In genomic region chr9:124771867-124772621, GRCh38 we compare ENCODE assay signal across 8 cellular contexts. TPM values are rescaled to one million over a fixed set of nuclear protein-coding genes. Genes with fewer than 3 reads are reported as not detected.
DNase-seq lines count a peak whose midpoint lies in the region; ATAC-seq lines count a peak whose summit lies in the region.

No MANE protein-coding gene starts in this region.

- no peak overlapping the region for H3K9ac ChIP-seq in endocrine pancreas (ENCODE audit: control insufficient read depth, insufficient read depth, low read length)

- peaks cover 25 to 50% of the 10 kb centered on the region in 2 donors for H3K4me1 Mint-ChIP-seq in stimulated activated naive B cell treated with anti-CD40 and anti-IgM and Interleukin-4, amounts not matched to agents 10 μg/mL and 1 μg/mL and 100 μg/mL, for 72 hours

- H3K27me3 Mint-ChIP-seq in stimulated activated naive B cell treated with anti-CD40 and anti-IgM and Interleukin-4, amounts not matched to agents 10 μg/mL and 1 μg/mL and 100 μg/mL, for 72 hours: peaks cover 36 to 44% of the 10 kb centered on the region in 2 donors

- peak overlapping the region; percentile 76 for H3K4me3 ChIP-seq in endocrine pancreas (ENCODE audit: control insufficient read depth, insufficient read depth, low read length)

- H3K36me3 ChIP-seq in endocrine pancreas (ENCODE audit: control insufficient read depth, insufficient read depth, low read length): no peaks in the 10 kb centered on the region

- H3K9me3 ChIP-seq in endocrine pancreas (ENCODE audit: control insufficient read depth, low read length): no peaks in the 10 kb centered on the region

- no peak overlapping the region for H3K27ac Mint-ChIP-seq in stimulated activated naive B cell treated with anti-CD40 and anti-IgM and Interleukin-4, amounts not matched to agents 10 μg/mL and 1 μg/mL and 100 μg/mL, for 72 hours

- H3K4me1 ChIP-seq in endocrine pancreas (ENCODE audit: control insufficient read depth, insufficient read depth, low read length): no peaks in the 10 kb centered on the region

- no peak for ATAC-seq in stimulated activated naive B cell treated with anti-CD40 and anti-IgM and Interleukin-4, amounts not matched to agents 10 μg/mL and 1 μg/mL and 100 μg/mL, for 72 hours (replicated peaks)

- peaks cover 2% of the 10 kb centered on the region for H3K27me3 ChIP-seq in endocrine pancreas (ENCODE audit: control insufficient read depth, insufficient read depth, low read length)

- peak overlapping the region; percentile 95 to 98 for H3K4me3 Mint-ChIP-seq in stimulated activated naive B cell treated with anti-CD40 and anti-IgM and Interleukin-4, amounts not matched to agents 10 μg/mL and 1 μg/mL and 100 μg/mL, for 72 hours

- no peaks in the 10 kb centered on the region for H3K36me3 Mint-ChIP-seq in stimulated activated naive B cell treated with anti-CD40 and anti-IgM and Interleukin-4, amounts not matched to agents 10 μg/mL and 1 μg/mL and 100 μg/mL, for 72 hours

- DNase-seq in NCI-H524 (lab: John Stamatoyannopoulos, UW) (peak; percentile 70 to 85), NCI-H524 treated with DMSO at 0.1 percent for 48 hours (lab: John Stamatoyannopoulos, UW) (no peak), NCI-H1092 treated with DMSO at 0.1 percent for 48 hours (lab: John Stamatoyannopoulos, UW) (peak; percentile 63), lung microvascular endothelial cell (ENCODE audit: low read depth in 2 of 2) (peak; percentile 64 to 81)
- DNase-seq in activated CD4-positive, alpha-beta T cell treated with anti-CD3 and anti-CD28 coated beads for 48 hours: peak; percentile 44
- peak; percentile 39 for DNase-seq in stimulated activated naive B cell treated with anti-CD40 and anti-IgM and Interleukin-4, amounts not matched to agents 10 μg/mL and 1 μg/mL and 100 μg/mL, for 72 hours
- no peak for DNase-seq in NK-92 treated with Interleukin-12 subunit alpha and Interleukin-12 subunit beta, amount 100 ng/mL, for 24 hours (lab: John Stamatoyannopoulos, UW)

- H3K9me3 Mint-ChIP-seq in stimulated activated naive B cell treated with anti-CD40 and anti-IgM and Interleukin-4, amounts not matched to agents 10 μg/mL and 1 μg/mL and 100 μg/mL, for 72 hours: no peaks in the 10 kb centered on the region

RNA-seq across cellular contexts. Expression of gene NR6A1, which starts 0.9 kb away (rescaled TPM):
- total RNA-seq in lung microvascular endothelial cell: 0.22 and 1.2 TPM in 2 replicates

RNA-seq across cellular contexts. Expression of gene OLFML2A, which starts 4.9 kb away (rescaled TPM):
- total RNA-seq in lung microvascular endothelial cell: 1.3 and 2.2 TPM in 2 replicates

Comparison
In these comparisons a context has a peak if more than half of its experiments do, and no peak if none do; other contexts are left out.
1. DNase-seq: peak in NCI-H524 (2 of 2), NCI-H1092 treated with DMSO at 0.1 percent for 48 hours (single experiment), activated CD4-positive, alpha-beta T cell treated with anti-CD3 and anti-CD28 coated beads for 48 hours (single experiment), lung microvascular endothelial cell (2 of 2) and stimulated activated naive B cell treated with anti-CD40 and anti-IgM and Interleukin-4, amounts not matched to agents 10 μg/mL and 1 μg/mL and 100 μg/mL, for 72 hours (single experiment); none in NCI-H524 treated with DMSO at 0.1 percent for 48 hours (single experiment) and NK-92 treated with Interleukin-12 subunit alpha and Interleukin-12 subunit beta, amount 100 ng/mL, for 24 hours (single experiment).